12 cellular contexts compared by ENCODE assay signal in genomic region chr10:87775766-87776165, GRCh38. TPM values are rescaled to one million over a fixed set of nuclear protein-coding genes. Genes with fewer than 3 reads are reported as not detected.
DNase-seq lines count a peak whose midpoint lies in the region; ATAC-seq, FAIRE-seq and TF ChIP-seq lines count a peak whose summit lies in the region.
"Had no signal": no experiment of that assay in that cellular context is flagged by ENCODE, and none has a peak within 500 bp of the region (broad histone marks: within the 10 kb centered on the region; RNA-seq: fewer than 3 reads in every experiment).

No MANE protein-coding gene starts in this region.

- H3K9ac ChIP-seq in astrocyte (ENCODE audit: low read length): peak overlapping the region; percentile 54

- H2AFZ ChIP-seq in astrocyte (ENCODE audit: low read depth, low read length): no peak overlapping the region

- POLR2A ChIA-PET in A673 (lab: Charles Lee; ENCODE audit: low non-redundant PET): no interaction called here

- no peak for ATAC-seq in Right ventricle myocardium superior (ENCODE audit: poor library complexity)

- peak overlapping the region; percentile 72 for H3K4me2 ChIP-seq in astrocyte (ENCODE audit: low read length)

- peak overlapping the region; percentile 49 for H3K27ac Mint-ChIP-seq in astrocyte (ENCODE audit: unreplicated experiment)

- peaks cover 9% of the 10 kb centered on the region for H3K4me1 Mint-ChIP-seq in astrocyte (ENCODE audit: low read depth, unreplicated experiment)

- BruUV-seq in A673 (replicated peaks; lab: Mats Ljungman, UMichigan): no TSS peak

- TF ChIP-seq CTCF in astrocyte (IDR thresholded peaks at IDR 0.05; ENCODE audit: insufficient read depth, low read depth, low read length) (no peak), A673 (conservative IDR thresholded peaks at IDR 0.05; ENCODE audit: low read depth, low read length) (no peak)

- DNase-seq in EH (ENCODE audit: low read depth): peak; percentile 65
- peak; percentile 42 for DNase-seq in M059J (ENCODE audit: low read depth)
- DNase-seq in astrocyte (ENCODE audit: low read depth): peak; percentile 20
- peak; percentile 12 to 75 for DNase-seq in lung microvascular endothelial cell (ENCODE audit: low read depth in 2 of 2)
- no peak for DNase-seq in stimulated activated CD4-positive, alpha-beta T cell treated with anti-CD3 and anti-CD28 coated beads, Interleukin-4, amount 100 ng/mL, for 24 hours
- no peak for DNase-seq in Right ventricle myocardium superior
- no peak for DNase-seq in A673 (ENCODE audit: low spot score)
- DNase-seq in erythroblast (lab: John Stamatoyannopoulos, UW): no peak
- DNase-seq: activated T-cell treated with anti-CD3 and anti-CD28 coated beads for 4 hours, colonic mucosa, NCI-H526 had no signal

- H3K9me3 Mint-ChIP-seq in astrocyte (ENCODE audit: unreplicated experiment): no peaks in the 10 kb centered on the region

- no peaks in the 10 kb centered on the region for H3K27me3 Mint-ChIP-seq in astrocyte (ENCODE audit: low read depth, unreplicated experiment)

- no peaks in the 10 kb centered on the region for H3K36me3 Mint-ChIP-seq in astrocyte (ENCODE audit: low read depth, unreplicated experiment)

- FAIRE-seq in astrocyte (lab: Jason Lieb, UNC): peak; percentile 26
- FAIRE-seq: D721Med had no signal

- H3K9me3 ChIP-seq in astrocyte (ENCODE audit: insufficient read depth, low read depth, low read length) (no peaks in the 10 kb centered on the region), A673 (ENCODE audit: low read depth, low read length, poor library complexity, severe bottlenecking) (no peaks in the 10 kb centered on the region)
- H3K9me3 ChIP-seq: colonic mucosa had no signal

- peak overlapping the region; percentile 61 for H3K27ac ChIP-seq in astrocyte (ENCODE audit: low read depth, low read length)
- no peak overlapping the region for H3K27ac ChIP-seq in A673 (ENCODE audit: low read depth, low read length, poor library complexity, severe bottlenecking)
- H3K27ac ChIP-seq: colonic mucosa had no signal

- peaks cover 10% of the 10 kb centered on the region for H3K4me1 ChIP-seq in astrocyte (ENCODE audit: insufficient read depth, low read length)
- H3K4me1 ChIP-seq in A673 (ENCODE audit: insufficient read depth, low read length, poor library complexity, severe bottlenecking): no peaks in the 10 kb centered on the region
- H3K4me1 ChIP-seq: colonic mucosa had no signal

- no peak for TF ChIP-seq POLR2A in erythroblast (IDR thresholded peaks at IDR 0.05; ENCODE audit: low read length)

- no peaks in the 10 kb centered on the region for H3K36me3 ChIP-seq in astrocyte (ENCODE audit: insufficient read depth, low read length)
- H3K36me3 ChIP-seq in A673 (ENCODE audit: insufficient read depth, low read length, poor library complexity, severe bottlenecking): peaks cover 18% of the 10 kb centered on the region
- H3K36me3 ChIP-seq: colonic mucosa had no signal

- peaks cover 13% of the 10 kb centered on the region for H3K79me2 ChIP-seq in astrocyte (ENCODE audit: insufficient read depth, low read length)

- H4K20me1 ChIP-seq in astrocyte (ENCODE audit: insufficient read depth, low read length): peaks cover 3% of the 10 kb centered on the region

- H3K4me3 Mint-ChIP-seq in astrocyte (ENCODE audit: unreplicated experiment): no peak overlapping the region

- intact Hi-C loops in Right ventricle myocardium superior (cut with DNase I) (no loop called here), A673 (cut with micrococcal nuclease; ENCODE audit: unreplicated experiment) (no loop called here)

- H3K27me3 ChIP-seq in astrocyte (ENCODE audit: insufficient read depth, low read length) (no peaks in the 10 kb centered on the region), A673 (replicated peaks; ENCODE audit: insufficient read depth, low read depth, low read length, poor library complexity) (no peaks in the 10 kb centered on the region)
- H3K27me3 ChIP-seq: colonic mucosa had no signal

- peak overlapping the region; percentile 15 for H3K4me3 ChIP-seq in astrocyte (ENCODE audit: insufficient read depth, low read depth, low read length)
- no peak overlapping the region for H3K4me3 ChIP-seq in A673 (ENCODE audit: low read depth, low read length, poor library complexity, severe bottlenecking)
- H3K4me3 ChIP-seq: colonic mucosa had no signal

- CTCF ChIA-PET in A673 (lab: Charles Lee): no interaction called here

RNA-seq across cellular contexts. Expression of gene ATAD1, which starts 42.3 kb away (rescaled TPM):
- 21.4 and 40.7 TPM in 2 replicates for total RNA-seq in M059J (2014; rRNA removed; shearing (Covaris generic))
- total RNA-seq in astrocyte: 71.0 and 72.5 TPM in 2 replicates
- 12.9 and 16.9 TPM in 2 replicates for total RNA-seq in lung microvascular endothelial cell
- total RNA-seq in Right ventricle myocardium superior: 96.7 TPM
- total RNA-seq in A673 (2021): 48.6 and 51.6 TPM in 2 replicates

Comparison
In these comparisons a context has a peak if more than half of its experiments do, and no peak if none do; other contexts are left out.
1. DNase-seq: peak in EH (single experiment), M059J (single experiment), astrocyte (single experiment) and lung microvascular endothelial cell (2 of 2); none in stimulated activated CD4-positive, alpha-beta T cell treated with anti-CD3 and anti-CD28 coated beads, Interleukin-4, amount 100 ng/mL, for 24 hours (single experiment), Right ventricle myocardium superior (single experiment), A673 (single experiment) and erythroblast (0 of 2).